Comparison of ENCODE assay signal across 14 cellular contexts in genomic region chr9:117121331-117121730, GRCh38.
"Had no signal": no experiment of that assay in that cellular context is flagged by ENCODE, and none has a peak within 500 bp of the region (broad histone marks: within the 10 kb centered on the region; RNA-seq: fewer than 3 reads in every experiment).

No MANE protein-coding gene starts in this region.

- ATAC-seq: gastrocnemius medialis; heart left ventricle; left lung; stimulated activated memory B cell treated with anti-CD40 and anti-IgM and Interleukin-4, amounts not matched to agents 10 μg/mL and 1 μg/mL and 100 μg/mL, for 72 hours had no signal

- DNase-seq: activated CD4-positive, alpha-beta T cell treated with anti-CD3 and anti-CD28 coated beads, Interleukin-2, amount 50 U/mL, for 48 hours; activated gamma-delta T cell; cortex of kidney; erythroblast; gastrocnemius medialis; heart left ventricle; left lung; occipital lobe; right cardiac atrium; stimulated activated CD4-positive, alpha-beta T cell treated with anti-CD3 and anti-CD28 coated beads, Interleukin-4, amount 100 ng/mL, for 4 hours; tibial artery had no signal

- H3K4me3 ChIP-seq: ascending aorta, gastrocnemius medialis, heart left ventricle, left lung, smooth muscle cell, tibial artery had no signal
